1 cellular context compared by ENCODE assay signal in the genomic region with DNA sequence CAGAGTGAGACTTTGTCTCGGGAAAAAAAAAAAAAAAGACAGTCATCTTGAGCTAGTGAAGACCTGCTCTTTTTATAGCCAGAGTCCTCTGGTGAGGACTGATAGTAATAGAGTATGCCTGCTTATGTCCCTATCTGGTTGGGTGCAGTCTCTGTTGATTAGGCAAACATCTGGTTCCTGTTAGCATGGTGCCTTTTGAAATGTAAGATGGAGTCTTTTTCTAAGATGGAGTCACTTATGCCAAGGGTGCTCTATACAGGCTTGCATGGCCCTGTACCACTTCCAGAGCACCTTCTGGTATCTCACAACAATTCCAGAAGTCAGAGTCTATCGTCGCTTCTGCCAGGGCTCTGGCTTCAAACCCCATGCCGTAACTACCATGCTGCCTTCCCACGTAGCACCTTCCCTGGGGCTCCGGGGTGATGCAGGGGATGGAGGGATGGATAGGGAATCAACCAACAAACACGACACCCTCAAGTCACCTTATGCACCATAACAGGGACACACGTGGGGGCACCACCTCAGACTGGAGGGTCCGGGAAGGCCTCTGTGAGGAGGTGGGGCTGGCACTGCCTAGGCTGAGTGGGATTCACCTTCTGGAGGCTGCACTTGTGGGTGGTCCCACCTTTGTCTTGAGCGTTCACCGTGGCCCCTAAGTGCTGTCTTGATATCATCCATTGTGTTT.
TF ChIP-seq lines count a peak whose summit lies in the region.

No MANE protein-coding gene starts in this region.

TF ChIP-seq in K562, 482 proteins besides CTCF, POLR2A, EP300 and RAD21 (continued from another document and continues in another):
- TF ChIP-seq TAF1 (IDR thresholded peaks at IDR 0.05; ENCODE audit: control insufficient read depth, extremely low read depth, insufficient read depth, low read length, severe bottlenecking) = no peak
- no peak for TF ChIP-seq C11orf30 (IDR thresholded peaks at IDR 0.05; ENCODE audit: low read depth)
- peak; percentile 99 for TF ChIP-seq NUFIP1 (IDR thresholded peaks at IDR 0.05; ENCODE audit: partially characterized antibody)
- peak; percentile 94 for TF ChIP-seq HIVEP1 (CRISPR knock-in tag; IDR thresholded peaks at IDR 0.05)
- TF ChIP-seq ZNF785 (CRISPR knock-in tag; IDR thresholded peaks at IDR 0.05) = peak; percentile 79; the same call in 1 of the 2 replicates
- no peak for TF ChIP-seq NFRKB (IDR thresholded peaks at IDR 0.05; ENCODE audit: low read depth)
- TF ChIP-seq MTA2 (IDR thresholded peaks at IDR 0.05; ENCODE audit: low read depth) = peak; percentile 89
- no peak for TF ChIP-seq ATF1 (CRISPR knock-in tag; IDR thresholded peaks at IDR 0.05)
- peak; percentile 86 for TF ChIP-seq ATF1 (tag; IDR thresholded peaks at IDR 0.05)
- TF ChIP-seq FOXK2 (conservative IDR thresholded peaks at IDR 0.05 in 1 of 2, IDR thresholded peaks at IDR 0.05 in 1 of 2; ENCODE audit: low read depth in 2 of 2) = peak; percentile 28 to 50; a peak in 1 of 4 replicates
- peak; percentile 100 for TF ChIP-seq ZNF589 (CRISPR knock-in tag; IDR thresholded peaks at IDR 0.05; ENCODE audit: low read depth)
- TF ChIP-seq ZC3H11A (IDR thresholded peaks at IDR 0.05; ENCODE audit: low read depth, low read length) = no peak
- TF ChIP-seq CEBPB (tag; IDR thresholded peaks at IDR 0.05) = peak; percentile 82
- TF ChIP-seq YBX1 (IDR thresholded peaks at IDR 0.05) = no peak
- TF ChIP-seq CREB1 (IDR thresholded peaks at IDR 0.05) = no peak
- TF ChIP-seq CREB1 (CRISPR knock-in tag; IDR thresholded peaks at IDR 0.05) = no peak
- no peak for TF ChIP-seq STAG1 (CRISPR knock-in tag; IDR thresholded peaks at IDR 0.05; ENCODE audit: borderline replicate concordance)
- no peak for TF ChIP-seq SAFB (IDR thresholded peaks at IDR 0.05; ENCODE audit: borderline replicate concordance, low read depth, low read length)
- TF ChIP-seq HDAC3 (IDR thresholded peaks at IDR 0.05; ENCODE audit: borderline replicate concordance, partially characterized antibody) = peak; percentile 43
- TF ChIP-seq FOXK1 (CRISPR knock-in tag; IDR thresholded peaks at IDR 0.05; ENCODE audit: borderline replicate concordance) = no peak
- TF ChIP-seq SUPT5H (IDR thresholded peaks at IDR 0.05) = no peak
- TF ChIP-seq ZBTB17 (CRISPR knock-in tag; IDR thresholded peaks at IDR 0.05) = peak; percentile 98
- peak; percentile 96 for TF ChIP-seq ZNF444 (CRISPR knock-in tag; IDR thresholded peaks at IDR 0.05)
- peak; percentile 94 for TF ChIP-seq ZNF23 (CRISPR knock-in tag; IDR thresholded peaks at IDR 0.05)
- TF ChIP-seq, protein P1, sequence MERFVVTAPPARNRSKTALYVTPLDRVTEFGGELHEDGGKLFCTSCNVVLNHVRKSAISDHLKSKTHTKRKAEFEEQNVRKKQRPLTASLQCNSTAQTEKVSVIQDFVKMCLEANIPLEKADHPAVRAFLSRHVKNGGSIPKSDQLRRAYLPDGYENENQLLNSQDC (CRISPR knock-in tag; IDR thresholded peaks at IDR 0.05) = peak; percentile 97
- no peak for TF ChIP-seq KAT7 (CRISPR knock-in tag; IDR thresholded peaks at IDR 0.05; ENCODE audit: borderline replicate concordance)
- TF ChIP-seq RUNX1 (IDR thresholded peaks at IDR 0.05; ENCODE audit: low read depth) = no peak
- peak in 1 of 2 experiments; percentile 62; a peak in 2 of 4 replicates for TF ChIP-seq TBL1XR1 (IDR thresholded peaks at IDR 0.05; ENCODE audit: low read length in 2 of 2)
- TF ChIP-seq FOXA3 (CRISPR knock-in tag; conservative IDR thresholded peaks at IDR 0.05 in 1 of 2, IDR thresholded peaks at IDR 0.05 in 1 of 2) = peak in 1 of 2 experiments; percentile 70; a peak in 2 of 4 replicates
- no peak for TF ChIP-seq SMC3 (conservative IDR thresholded peaks at IDR 0.05; ENCODE audit: insufficient read depth, low read depth, low read length)
- no peak for TF ChIP-seq ZNF121 (CRISPR knock-in tag; conservative IDR thresholded peaks at IDR 0.05)
- TF ChIP-seq ZFX (CRISPR knock-in tag; IDR thresholded peaks at IDR 0.05) = no peak; the same call in 1 of the 2 replicates
- 0 out of 2 replicates have a peak, but pooled peaks have one; percentile 18 for TF ChIP-seq ELF2 (CRISPR knock-in tag; IDR thresholded peaks at IDR 0.05)
- TF ChIP-seq ZNF780A (CRISPR knock-in tag; IDR thresholded peaks at IDR 0.05) = no peak
- no peak for TF ChIP-seq SRSF3 (IDR thresholded peaks at IDR 0.05; ENCODE audit: insufficient read depth, low read length)
- peak; percentile 94 to 95 for TF ChIP-seq TRIM24 (IDR thresholded peaks at IDR 0.05)
- no peak; the same call in 1 of the 2 replicates for TF ChIP-seq POLR2H (tag; IDR thresholded peaks at IDR 0.05; ENCODE audit: low read depth)
- TF ChIP-seq ELF4 (CRISPR knock-in tag; IDR thresholded peaks at IDR 0.05) = peak; percentile 100
- TF ChIP-seq, protein P2, sequence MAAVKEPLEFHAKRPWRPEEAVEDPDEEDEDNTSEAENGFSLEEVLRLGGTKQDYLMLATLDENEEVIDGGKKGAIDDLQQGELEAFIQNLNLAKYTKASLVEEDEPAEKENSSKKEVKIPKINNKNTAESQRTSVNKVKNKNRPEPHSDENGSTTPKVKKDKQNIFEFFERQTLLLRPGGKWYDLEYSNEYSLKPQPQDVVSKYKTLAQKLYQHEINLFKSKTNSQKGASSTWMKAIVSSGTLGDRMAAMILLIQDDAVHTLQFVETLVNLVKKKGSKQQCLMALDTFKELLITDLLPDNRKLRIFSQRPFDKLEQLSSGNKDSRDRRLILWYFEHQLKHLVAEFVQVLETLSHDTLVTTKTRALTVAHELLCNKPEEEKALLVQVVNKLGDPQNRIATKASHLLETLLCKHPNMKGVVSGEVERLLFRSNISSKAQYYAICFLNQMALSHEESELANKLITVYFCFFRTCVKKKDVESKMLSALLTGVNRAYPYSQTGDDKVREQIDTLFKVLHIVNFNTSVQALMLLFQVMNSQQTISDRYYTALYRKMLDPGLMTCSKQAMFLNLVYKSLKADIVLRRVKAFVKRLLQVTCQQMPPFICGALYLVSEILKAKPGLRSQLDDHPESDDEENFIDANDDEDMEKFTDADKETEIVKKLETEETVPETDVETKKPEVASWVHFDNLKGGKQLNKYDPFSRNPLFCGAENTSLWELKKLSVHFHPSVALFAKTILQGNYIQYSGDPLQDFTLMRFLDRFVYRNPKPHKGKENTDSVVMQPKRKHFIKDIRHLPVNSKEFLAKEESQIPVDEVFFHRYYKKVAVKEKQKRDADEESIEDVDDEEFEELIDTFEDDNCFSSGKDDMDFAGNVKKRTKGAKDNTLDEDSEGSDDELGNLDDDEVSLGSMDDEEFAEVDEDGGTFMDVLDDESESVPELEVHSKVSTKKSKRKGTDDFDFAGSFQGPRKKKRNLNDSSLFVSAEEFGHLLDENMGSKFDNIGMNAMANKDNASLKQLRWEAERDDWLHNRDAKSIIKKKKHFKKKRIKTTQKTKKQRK (IDR thresholded peaks at IDR 0.05; ENCODE audit: borderline replicate concordance, low read depth, low read length) = no peak
- TF ChIP-seq ZNF146 (CRISPR knock-in tag; IDR thresholded peaks at IDR 0.05; ENCODE audit: unreplicated experiment) = no peak
- peak; percentile 92 for TF ChIP-seq TSHZ1 (CRISPR knock-in tag; IDR thresholded peaks at IDR 0.05)
- TF ChIP-seq CSDE1 (IDR thresholded peaks at IDR 0.05) = no peak
- TF ChIP-seq LCOR (CRISPR knock-in tag; IDR thresholded peaks at IDR 0.05) = no peak
- TF ChIP-seq SMAD3 (CRISPR knock-in tag; conservative IDR thresholded peaks at IDR 0.05) = peak; percentile 99
- peak; percentile 82; the same call in 1 of the 2 replicates for TF ChIP-seq RFX7 (CRISPR knock-in tag; IDR thresholded peaks at IDR 0.05)
- TF ChIP-seq PHF21A (IDR thresholded peaks at IDR 0.05; ENCODE audit: borderline replicate concordance, low read depth) = no peak
- TF ChIP-seq MAZ (CRISPR knock-in tag; conservative IDR thresholded peaks at IDR 0.05 in 1 of 2, IDR thresholded peaks at IDR 0.05 in 1 of 2) = peak in 1 of 2 experiments; percentile 100; a peak in 2 of 4 replicates
- TF ChIP-seq ZNF551 (CRISPR knock-in tag; IDR thresholded peaks at IDR 0.05) = no peak
- TF ChIP-seq DPF2 (IDR thresholded peaks at IDR 0.05) = peak; percentile 91
- TF ChIP-seq HDGF (IDR thresholded peaks at IDR 0.05) = no peak
- peak; percentile 64; the same call in 1 of the 2 replicates for TF ChIP-seq MTA1 (IDR thresholded peaks at IDR 0.05; ENCODE audit: borderline replicate concordance)
- TF ChIP-seq GATAD2B (IDR thresholded peaks at IDR 0.05; ENCODE audit: borderline replicate concordance) = no peak
- TF ChIP-seq TAF9B (IDR thresholded peaks at IDR 0.05; ENCODE audit: partially characterized antibody) = no peak
- no peak for TF ChIP-seq ZC3H4 (CRISPR knock-in tag; IDR thresholded peaks at IDR 0.05; ENCODE audit: borderline replicate concordance)
- TF ChIP-seq PHTF2 (CRISPR knock-in tag; IDR thresholded peaks at IDR 0.05) = no peak
- TF ChIP-seq MEF2A (IDR thresholded peaks at IDR 0.05; ENCODE audit: control insufficient read depth, low read depth, low read length) = peak; percentile 92
- TF ChIP-seq, protein P3, sequence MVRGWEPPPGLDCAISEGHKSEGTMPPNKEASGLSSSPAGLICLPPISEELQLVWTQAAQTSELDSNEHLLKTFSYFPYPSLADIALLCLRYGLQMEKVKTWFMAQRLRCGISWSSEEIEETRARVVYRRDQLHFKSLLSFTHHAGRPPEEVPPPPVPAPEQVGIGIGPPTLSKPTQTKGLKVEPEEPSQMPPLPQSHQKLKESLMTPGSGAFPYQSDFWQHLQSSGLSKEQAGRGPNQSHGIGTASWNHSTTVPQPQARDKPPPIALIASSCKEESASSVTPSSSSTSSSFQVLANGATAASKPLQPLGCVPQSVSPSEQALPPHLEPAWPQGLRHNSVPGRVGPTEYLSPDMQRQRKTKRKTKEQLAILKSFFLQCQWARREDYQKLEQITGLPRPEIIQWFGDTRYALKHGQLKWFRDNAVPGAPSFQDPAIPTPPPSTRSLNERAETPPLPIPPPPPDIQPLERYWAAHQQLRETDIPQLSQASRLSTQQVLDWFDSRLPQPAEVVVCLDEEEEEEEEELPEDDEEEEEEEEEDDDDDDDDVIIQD (CRISPR knock-in tag; IDR thresholded peaks at IDR 0.05) = peak; percentile 94
- no peak for TF ChIP-seq SRSF9 (IDR thresholded peaks at IDR 0.05; ENCODE audit: borderline replicate concordance, low read depth, low read length)
- peak; percentile 88 for TF ChIP-seq KLF10 (CRISPR knock-in tag; IDR thresholded peaks at IDR 0.05)
- TF ChIP-seq MIER1 (IDR thresholded peaks at IDR 0.05; ENCODE audit: low read depth) = no peak
- TF ChIP-seq ARID3A (IDR thresholded peaks at IDR 0.05; ENCODE audit: borderline replicate concordance, low read depth, low read length) = no peak
- TF ChIP-seq KDM5B (IDR thresholded peaks at IDR 0.05; ENCODE audit: insufficient replicate concordance, low read depth, low read length) = no peak
- TF ChIP-seq HNRNPLL (IDR thresholded peaks at IDR 0.05; ENCODE audit: low read depth, low read length, poor library complexity, severe bottlenecking) = no peak
- TF ChIP-seq GABPB1 (CRISPR knock-in tag; IDR thresholded peaks at IDR 0.05) = no peak
- TF ChIP-seq THRAP3 (IDR thresholded peaks at IDR 0.05; ENCODE audit: borderline replicate concordance) = no peak
- peak; percentile 94; the same call in 1 of the 2 replicates for TF ChIP-seq BACH1 (tag; IDR thresholded peaks at IDR 0.05)
- TF ChIP-seq, protein P4, sequence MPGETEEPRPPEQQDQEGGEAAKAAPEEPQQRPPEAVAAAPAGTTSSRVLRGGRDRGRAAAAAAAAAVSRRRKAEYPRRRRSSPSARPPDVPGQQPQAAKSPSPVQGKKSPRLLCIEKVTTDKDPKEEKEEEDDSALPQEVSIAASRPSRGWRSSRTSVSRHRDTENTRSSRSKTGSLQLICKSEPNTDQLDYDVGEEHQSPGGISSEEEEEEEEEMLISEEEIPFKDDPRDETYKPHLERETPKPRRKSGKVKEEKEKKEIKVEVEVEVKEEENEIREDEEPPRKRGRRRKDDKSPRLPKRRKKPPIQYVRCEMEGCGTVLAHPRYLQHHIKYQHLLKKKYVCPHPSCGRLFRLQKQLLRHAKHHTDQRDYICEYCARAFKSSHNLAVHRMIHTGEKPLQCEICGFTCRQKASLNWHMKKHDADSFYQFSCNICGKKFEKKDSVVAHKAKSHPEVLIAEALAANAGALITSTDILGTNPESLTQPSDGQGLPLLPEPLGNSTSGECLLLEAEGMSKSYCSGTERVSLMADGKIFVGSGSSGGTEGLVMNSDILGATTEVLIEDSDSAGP (CRISPR knock-in tag; IDR thresholded peaks at IDR 0.05) = no peak
